Comparison of ENCODE assay signal across 1 cellular context in the genomic region with DNA sequence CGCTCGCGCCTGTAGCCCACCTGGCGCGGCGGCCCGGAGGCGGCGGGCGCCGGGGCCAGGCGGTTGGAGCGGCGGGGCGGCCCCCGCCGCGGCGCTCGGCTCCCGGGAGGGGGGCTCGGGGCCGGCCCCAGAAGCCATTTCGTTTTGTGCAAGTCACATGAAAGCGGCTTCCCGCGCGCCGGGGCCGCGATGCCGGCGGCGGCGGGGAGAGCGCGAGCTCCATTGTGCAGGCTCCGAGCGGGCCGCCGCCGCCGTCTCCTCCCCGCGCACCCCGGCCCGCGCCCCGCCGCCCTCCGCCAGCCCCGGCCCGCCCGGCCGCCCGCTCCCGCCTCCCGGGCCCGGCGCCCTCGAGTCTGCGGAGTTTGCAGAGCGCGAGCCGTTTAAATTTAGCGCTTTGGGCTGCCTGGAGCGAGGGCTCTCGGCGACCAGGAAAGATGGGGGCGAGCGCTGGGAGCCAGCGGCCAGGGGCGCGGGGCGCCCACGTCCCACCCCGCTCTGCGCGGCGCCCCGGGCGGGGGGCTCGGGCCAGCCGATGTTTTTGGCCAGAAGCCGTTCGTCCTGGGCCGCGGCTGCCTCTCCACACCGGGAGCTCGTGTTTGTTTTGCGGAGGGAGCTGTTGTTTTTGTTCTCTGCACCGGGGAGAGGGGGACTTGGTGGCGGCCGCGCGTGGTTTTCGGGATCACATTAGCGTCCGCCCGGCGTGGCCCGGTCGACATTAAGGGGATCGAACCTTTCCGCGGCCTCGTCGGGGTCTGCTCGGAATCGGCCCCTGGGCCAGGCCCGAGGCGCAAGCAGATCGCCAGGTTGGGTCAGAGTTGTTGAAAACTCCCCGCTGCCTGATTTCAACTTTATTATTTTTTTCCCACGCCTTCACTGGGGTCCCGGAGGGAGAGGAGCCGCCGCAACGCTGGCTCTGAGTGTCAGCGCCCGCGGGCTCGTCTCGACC.
TF ChIP-seq lines count a peak whose summit lies in the region.

No MANE protein-coding gene starts in this region.

TF ChIP-seq in HEK293, 187 proteins besides CTCF, POLR2A, EP300 and RAD21 (continued from another document):
- TF ChIP-seq ZNF157 (tag by site-specific recombination; IDR thresholded peaks at IDR 0.05) (no peak), ZBTB8A (tag by site-specific recombination; IDR thresholded peaks at IDR 0.05) (peak; percentile 73)
- TF ChIP-seq, protein P1, sequence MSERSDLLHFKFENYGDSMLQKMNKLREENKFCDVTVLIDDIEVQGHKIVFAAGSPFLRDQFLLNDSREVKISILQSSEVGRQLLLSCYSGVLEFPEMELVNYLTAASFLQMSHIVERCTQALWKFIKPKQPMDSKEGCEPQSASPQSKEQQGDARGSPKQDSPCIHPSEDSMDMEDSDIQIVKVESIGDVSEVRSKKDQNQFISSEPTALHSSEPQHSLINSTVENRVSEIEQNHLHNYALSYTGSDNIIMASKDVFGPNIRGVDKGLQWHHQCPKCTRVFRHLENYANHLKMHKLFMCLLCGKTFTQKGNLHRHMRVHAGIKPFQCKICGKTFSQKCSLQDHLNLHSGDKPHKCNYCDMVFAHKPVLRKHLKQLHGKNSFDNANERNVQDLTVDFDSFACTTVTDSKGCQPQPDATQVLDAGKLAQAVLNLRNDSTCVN (tag by site-specific recombination; optimal IDR thresholded peaks at IDR 0.05), result peak; percentile 77
